In genomic region chr1:198254948-198255347, GRCh38 we compare ENCODE assay signal across 2 cellular contexts.
TF ChIP-seq lines count a peak whose summit lies in the region.

No MANE protein-coding gene starts in this region.

TF ChIP-seq in GM23338, 12 proteins besides CTCF, POLR2A, EP300 and RAD21 (continued from another document):
- TF ChIP-seq ZNF462 (CRISPR knock-in tag; IDR thresholded peaks at IDR 0.05) (no peak), JUNB (IDR thresholded peaks at IDR 0.05; ENCODE audit: unreplicated experiment) (no peak), ZNF331 (CRISPR knock-in tag; IDR thresholded peaks at IDR 0.05; ENCODE audit: low read depth) (no peak), ETS1 (IDR thresholded peaks at IDR 0.05) (no peak)

TF ChIP-seq in WTC11, 78 proteins besides CTCF, POLR2A, EP300 and RAD21 (continued from another document):
- TF ChIP-seq ZNF532 (CRISPR knock-in tag; IDR thresholded peaks at IDR 0.05; ENCODE audit: borderline replicate concordance): no peak
- no peak for TF ChIP-seq TCF7 (CRISPR knock-in tag; IDR thresholded peaks at IDR 0.05; ENCODE audit: low read depth)
- no peak for TF ChIP-seq USF1 (CRISPR knock-in tag; IDR thresholded peaks at IDR 0.05)
- no peak for TF ChIP-seq STAT6 (CRISPR knock-in tag; conservative IDR thresholded peaks at IDR 0.05; ENCODE audit: low read depth)
- no peak for TF ChIP-seq FOXJ3 (CRISPR knock-in tag; IDR thresholded peaks at IDR 0.05; ENCODE audit: borderline replicate concordance)
- TF ChIP-seq SMAD4 (CRISPR knock-in tag; IDR thresholded peaks at IDR 0.05): no peak
- no peak for TF ChIP-seq JAZF1 (CRISPR knock-in tag; IDR thresholded peaks at IDR 0.05)
- TF ChIP-seq MXD4 (CRISPR knock-in tag; IDR thresholded peaks at IDR 0.05; ENCODE audit: borderline replicate concordance): no peak
- no peak for TF ChIP-seq RORB (CRISPR knock-in tag; IDR thresholded peaks at IDR 0.05)
- no peak for TF ChIP-seq SP1 (CRISPR knock-in tag; conservative IDR thresholded peaks at IDR 0.05)
- TF ChIP-seq NFATC4 (CRISPR knock-in tag; IDR thresholded peaks at IDR 0.05): no peak
- TF ChIP-seq FOXP4 (CRISPR knock-in tag; IDR thresholded peaks at IDR 0.05): no peak
- no peak for TF ChIP-seq TEAD1 (CRISPR knock-in tag; IDR thresholded peaks at IDR 0.05)
- TF ChIP-seq HMGXB4 (CRISPR knock-in tag; IDR thresholded peaks at IDR 0.05): no peak
- no peak for TF ChIP-seq CREM (CRISPR knock-in tag; IDR thresholded peaks at IDR 0.05)
